2 cellular contexts compared by ENCODE assay signal in genomic region chr3:128496019-128496601, GRCh38.
TF ChIP-seq lines count a peak whose summit lies in the region.

No MANE protein-coding gene starts in this region.

TF ChIP-seq in HepG2, 621 proteins besides CTCF, POLR2A, EP300 and RAD21:
- TF ChIP-seq NONO (IDR thresholded peaks at IDR 0.05) (no peak), NONO (CRISPR knock-in tag; conservative IDR thresholded peaks at IDR 0.05) (no peak), CBX1 (IDR thresholded peaks at IDR 0.05; ENCODE audit: low read depth) (no peak), SMARCC2 (IDR thresholded peaks at IDR 0.05) (no peak), ZNF234 (CRISPR knock-in tag; conservative IDR thresholded peaks at IDR 0.05) (no peak), CREM (IDR thresholded peaks at IDR 0.05) (no peak), CREM (CRISPR knock-in tag; IDR thresholded peaks at IDR 0.05) (no peak), ZNF496 (CRISPR knock-in tag; IDR thresholded peaks at IDR 0.05; ENCODE audit: insufficient replicate concordance) (no peak), MAX (IDR thresholded peaks at IDR 0.05) (no peak), ZHX1 (CRISPR knock-in tag; IDR thresholded peaks at IDR 0.05; ENCODE audit: low read depth) (no peak), ZNF891 (CRISPR knock-in tag; IDR thresholded peaks at IDR 0.05) (no peak), ZNF724P (CRISPR knock-in tag; IDR thresholded peaks at IDR 0.05; ENCODE audit: borderline replicate concordance) (no peak), SIN3A (IDR thresholded peaks at IDR 0.05; ENCODE audit: borderline replicate concordance, low read depth, low read length) (no peak), WIZ (CRISPR knock-in tag; IDR thresholded peaks at IDR 0.05) (no peak), PRPF4 (IDR thresholded peaks at IDR 0.05; ENCODE audit: low read depth, low read length, poor library complexity, severe bottlenecking) (no peak), ZNF574 (CRISPR knock-in tag; IDR thresholded peaks at IDR 0.05) (no peak)
TF ChIP-seq in HepG2: peak in this region for 0.

TF ChIP-seq in HEK293T, 16 proteins besides CTCF, POLR2A, EP300 and RAD21:
- TF ChIP-seq HDGF (IDR thresholded peaks at IDR 0.05; ENCODE audit: borderline replicate concordance) (no peak), SP1 (IDR thresholded peaks at IDR 0.05) (no peak), NFRKB (IDR thresholded peaks at IDR 0.05) (no peak), BHLHE40 (IDR thresholded peaks at IDR 0.05; ENCODE audit: borderline replicate concordance) (no peak)
